In the genomic region with DNA sequence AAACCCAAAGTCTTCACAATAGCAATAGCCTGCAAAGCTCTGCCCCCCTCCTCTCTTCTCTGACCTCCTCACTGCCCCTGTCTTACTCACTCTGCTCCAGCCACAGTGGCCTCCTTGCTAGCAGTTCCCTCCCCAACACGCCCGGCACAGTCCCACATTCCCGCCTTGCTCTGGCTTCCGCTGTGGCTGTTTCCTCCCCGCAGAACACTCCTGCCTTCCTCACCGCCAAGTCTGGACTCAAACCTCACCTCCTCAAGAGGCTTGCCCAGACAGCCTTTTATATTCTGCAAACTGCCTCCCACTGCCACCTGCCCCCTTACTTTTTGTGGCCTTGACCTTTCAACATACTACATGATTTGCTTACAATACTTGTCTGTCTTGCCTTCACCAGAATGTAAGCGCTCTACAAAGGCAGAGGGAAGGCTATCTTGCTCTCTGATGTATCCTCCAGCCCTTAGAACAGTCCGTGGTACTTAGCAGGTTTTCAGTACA, we compare ENCODE assay signal across 8 cellular contexts. TPM values are rescaled to one million over a fixed set of nuclear protein-coding genes. Genes with fewer than 3 reads are reported as not detected.
A peak's percentile ranks its signal among the peaks of the same experiment; 100 is the strongest.
DNase-seq lines count a peak whose midpoint lies in the region; ATAC-seq, FAIRE-seq and TF ChIP-seq lines count a peak whose summit lies in the region.

No MANE protein-coding gene starts in this region.

- peak overlapping the region; percentile 80 for H3K4me3 Mint-ChIP-seq in activated CD4-positive, alpha-beta T cell treated with anti-CD3 and anti-CD28 coated beads, Interleukin-2, amount 10 ng/mL, durations not matched to agents 24 days and 14 days
- peak overlapping the region; percentile 91 for H3K4me3 Mint-ChIP-seq in activated T-helper 1 cell treated with anti-CD3 and anti-CD28 coated beads, Interleukin-12 subunit alpha, Interleukin-12 subunit beta, Interleukin-2, Interleukin-4 antibody, amounts not matched to agents 30 ng/mL and 10 ng/mL and 1 ng/mL, durations not matched to agents 14 hours and 24 hours and 36 hours

- no peaks in the 10 kb centered on the region for H3K27me3 Mint-ChIP-seq in activated CD4-positive, alpha-beta T cell treated with anti-CD3 and anti-CD28 coated beads, Interleukin-2, amount 10 ng/mL, durations not matched to agents 24 days and 14 days
- H3K27me3 Mint-ChIP-seq in activated T-helper 1 cell treated with anti-CD3 and anti-CD28 coated beads, Interleukin-12 subunit alpha, Interleukin-12 subunit beta, Interleukin-2, Interleukin-4 antibody, amounts not matched to agents 30 ng/mL and 10 ng/mL and 1 ng/mL, durations not matched to agents 14 hours and 24 hours and 36 hours (ENCODE audit: insufficient read depth): no peaks in the 10 kb centered on the region

- TF ChIP-seq CTCF in pancreas (IDR thresholded peaks at IDR 0.05): no peak

- WGBS in pancreas, 2 donors: 49 to 52% methylated on average over 8 of the region's 8 CpGs

- peak overlapping the region in 3 of 4 donors; percentile 39 to 81 (median 75) for H3K27ac ChIP-seq in pancreas

- FAIRE-seq in pancreas (lab: Jason Lieb, UNC): no peak

- H3K4me3 ChIP-seq in pancreas: peak overlapping the region; percentile 70 to 95 (median 84)

- ATAC-seq in HG03565 (IDR thresholded peaks at IDR 0.05; ENCODE audit: unreplicated experiment) (peak; percentile 16), pancreas (peak; percentile 9 to 28 (median 18)), GM18505 (IDR thresholded peaks at IDR 0.05; ENCODE audit: unreplicated experiment) (no peak)

- peaks cover 41% of the 10 kb centered on the region for H3K4me1 Mint-ChIP-seq in activated CD4-positive, alpha-beta T cell treated with anti-CD3 and anti-CD28 coated beads, Interleukin-2, amount 10 ng/mL, durations not matched to agents 24 days and 14 days
- H3K4me1 Mint-ChIP-seq in activated T-helper 1 cell treated with anti-CD3 and anti-CD28 coated beads, Interleukin-12 subunit alpha, Interleukin-12 subunit beta, Interleukin-2, Interleukin-4 antibody, amounts not matched to agents 30 ng/mL and 10 ng/mL and 1 ng/mL, durations not matched to agents 14 hours and 24 hours and 36 hours (ENCODE audit: low read depth): peaks cover 50% of the 10 kb centered on the region

- H3K9me3 Mint-ChIP-seq in activated CD4-positive, alpha-beta T cell treated with anti-CD3 and anti-CD28 coated beads, Interleukin-2, amount 10 ng/mL, durations not matched to agents 24 days and 14 days: no peaks in the 10 kb centered on the region
- H3K9me3 Mint-ChIP-seq in activated T-helper 1 cell treated with anti-CD3 and anti-CD28 coated beads, Interleukin-12 subunit alpha, Interleukin-12 subunit beta, Interleukin-2, Interleukin-4 antibody, amounts not matched to agents 30 ng/mL and 10 ng/mL and 1 ng/mL, durations not matched to agents 14 hours and 24 hours and 36 hours: no peaks in the 10 kb centered on the region

- H3K36me3 Mint-ChIP-seq in activated CD4-positive, alpha-beta T cell treated with anti-CD3 and anti-CD28 coated beads, Interleukin-2, amount 10 ng/mL, durations not matched to agents 24 days and 14 days (ENCODE audit: low read depth): peaks cover 31% of the 10 kb centered on the region
- H3K36me3 Mint-ChIP-seq in activated T-helper 1 cell treated with anti-CD3 and anti-CD28 coated beads, Interleukin-12 subunit alpha, Interleukin-12 subunit beta, Interleukin-2, Interleukin-4 antibody, amounts not matched to agents 30 ng/mL and 10 ng/mL and 1 ng/mL, durations not matched to agents 14 hours and 24 hours and 36 hours (ENCODE audit: low read depth): peaks cover 27% of the 10 kb centered on the region

- no peaks in the 10 kb centered on the region for H3K36me3 ChIP-seq in pancreas

- no peaks in the 10 kb centered on the region for H3K27me3 ChIP-seq in pancreas

- H3K27ac Mint-ChIP-seq in activated CD4-positive, alpha-beta T cell treated with anti-CD3 and anti-CD28 coated beads, Interleukin-2, amount 10 ng/mL, durations not matched to agents 24 days and 14 days: peak overlapping the region; percentile 84
- peak overlapping the region; percentile 92 for H3K27ac Mint-ChIP-seq in activated T-helper 1 cell treated with anti-CD3 and anti-CD28 coated beads, Interleukin-12 subunit alpha, Interleukin-12 subunit beta, Interleukin-2, Interleukin-4 antibody, amounts not matched to agents 30 ng/mL and 10 ng/mL and 1 ng/mL, durations not matched to agents 14 hours and 24 hours and 36 hours

- intact Hi-C loops in activated CD4-positive, alpha-beta T cell treated with anti-CD3 and anti-CD28 coated beads, Interleukin-2, amount 10 ng/mL, durations not matched to agents 24 days and 14 days (cut with micrococcal nuclease): loop anchor here (1.0 kb wide), 4 partner anchors 12 to 49 kb away; partner anchors contain the start of genes COX5A and SCAMP2
- intact Hi-C loops in activated T-helper 1 cell treated with anti-CD3 and anti-CD28 coated beads, Interleukin-12 subunit alpha, Interleukin-12 subunit beta, Interleukin-2, Interleukin-4 antibody, amounts not matched to agents 30 ng/mL and 10 ng/mL and 1 ng/mL, durations not matched to agents 14 hours and 24 hours and 36 hours (cut with micrococcal nuclease): loop anchor here (1.0 kb wide), 1 partner anchor 16 kb away; the partner anchor contains the start of gene SCAMP2
- intact Hi-C loops in head of caudate nucleus (cut with DNase I): no loop called here
- intact Hi-C loops in pancreas (cut with DNase I): no loop called here

- DNase-seq in activated CD4-positive, alpha-beta T cell treated with anti-CD3 and anti-CD28 coated beads, Interleukin-2, amount 10 ng/mL, durations not matched to agents 24 days and 14 days: peak; percentile 80
- DNase-seq in activated CD4-positive, alpha-beta T cell treated with anti-CD3 and anti-CD28 coated beads for 1 hour: no peak
- no peak for DNase-seq in activated T-helper 1 cell treated with anti-CD3 and anti-CD28 coated beads, Interleukin-12 subunit alpha, Interleukin-12 subunit beta, Interleukin-2, Interleukin-4 antibody, amounts not matched to agents 30 ng/mL and 10 ng/mL and 1 ng/mL, durations not matched to agents 14 hours and 24 hours and 36 hours (ENCODE audit: low spot score)
- peak; percentile 28 to 82 (median 62) for DNase-seq in head of caudate nucleus
- DNase-seq in pancreas: peak in 1 of 6 donors; percentile 23
- DNase-seq in DMS 273 treated with DMSO at 0.1 percent for 48 hours (lab: John Stamatoyannopoulos, UW): no peak

- peaks cover 0 to 23% (median 4%) of the 10 kb centered on the region in 3 donors for H3K4me1 ChIP-seq in pancreas

- TF ChIP-seq POLR2A in GM18505 (IDR thresholded peaks at IDR 0.05; ENCODE audit: borderline replicate concordance, extremely low read depth, insufficient read depth, insufficient read length): no peak

- H3K9me3 ChIP-seq in pancreas: no peaks in the 10 kb centered on the region

RNA-seq across cellular contexts. Expression of gene MPI, which starts 0.4 kb away (rescaled TPM):
- 63.9 and 64.4 TPM in 2 replicates for total RNA-seq in activated CD4-positive, alpha-beta T cell treated with anti-CD3 and anti-CD28 coated beads, Interleukin-2, amount 10 ng/mL, durations not matched to agents 24 days and 14 days
- 57.7 and 62.8 TPM in 2 replicates for total RNA-seq in activated T-helper 1 cell treated with anti-CD3 and anti-CD28 coated beads, Interleukin-12 subunit alpha, Interleukin-12 subunit beta, Interleukin-2, Interleukin-4 antibody, amounts not matched to agents 30 ng/mL and 10 ng/mL and 1 ng/mL, durations not matched to agents 14 hours and 24 hours and 36 hours
- 10 to 100 TPM; 14.5 to 23.2 (median 22.3) TPM for total RNA-seq in pancreas
- 10 to 100 TPM; 15.9 to 19.1 TPM for polyA plus RNA-seq in pancreas

RNA-seq across cellular contexts. Expression of gene SCAMP2, which starts 16.3 kb away (rescaled TPM):
- 89.4 and 94.8 TPM in 2 replicates for total RNA-seq in activated CD4-positive, alpha-beta T cell treated with anti-CD3 and anti-CD28 coated beads, Interleukin-2, amount 10 ng/mL, durations not matched to agents 24 days and 14 days
- total RNA-seq in activated T-helper 1 cell treated with anti-CD3 and anti-CD28 coated beads, Interleukin-12 subunit alpha, Interleukin-12 subunit beta, Interleukin-2, Interleukin-4 antibody, amounts not matched to agents 30 ng/mL and 10 ng/mL and 1 ng/mL, durations not matched to agents 14 hours and 24 hours and 36 hours: 93.7 and 103 TPM in 2 replicates
- total RNA-seq in pancreas: 10 to 100 TPM; 33.3 to 49.0 (median 34.3) TPM
- 10 to 100 TPM; 21.4 to 31.7 TPM for polyA plus RNA-seq in pancreas

RNA-seq across cellular contexts. Expression of gene FAM219B, which starts 17.2 kb away (rescaled TPM):
- total RNA-seq in activated CD4-positive, alpha-beta T cell treated with anti-CD3 and anti-CD28 coated beads, Interleukin-2, amount 10 ng/mL, durations not matched to agents 24 days and 14 days: 68.0 and 82.0 TPM in 2 replicates
- 72.6 and 73.2 TPM in 2 replicates for total RNA-seq in activated T-helper 1 cell treated with anti-CD3 and anti-CD28 coated beads, Interleukin-12 subunit alpha, Interleukin-12 subunit beta, Interleukin-2, Interleukin-4 antibody, amounts not matched to agents 30 ng/mL and 10 ng/mL and 1 ng/mL, durations not matched to agents 14 hours and 24 hours and 36 hours
- total RNA-seq in pancreas: 10 to 100 TPM; 18.2 to 33.8 (median 21.2) TPM
- 10 to 100 TPM; 19.3 to 27.6 TPM for polyA plus RNA-seq in pancreas

RNA-seq across cellular contexts. Expression of gene ULK3, which starts 46.5 kb away (rescaled TPM):
- 52.6 and 57.3 TPM in 2 replicates for total RNA-seq in activated CD4-positive, alpha-beta T cell treated with anti-CD3 and anti-CD28 coated beads, Interleukin-2, amount 10 ng/mL, durations not matched to agents 24 days and 14 days
- total RNA-seq in activated T-helper 1 cell treated with anti-CD3 and anti-CD28 coated beads, Interleukin-12 subunit alpha, Interleukin-12 subunit beta, Interleukin-2, Interleukin-4 antibody, amounts not matched to agents 30 ng/mL and 10 ng/mL and 1 ng/mL, durations not matched to agents 14 hours and 24 hours and 36 hours: 52.1 and 52.4 TPM in 2 replicates
- total RNA-seq in pancreas: 10 to 100 TPM; 15.0 to 30.8 (median 19.6) TPM
- 10 to 100 TPM; 60.4 to 83.5 TPM for polyA plus RNA-seq in pancreas

RNA-seq across cellular contexts. Expression of gene COX5A, which starts 48.4 kb away (rescaled TPM):
- 314 and 317 TPM in 2 replicates for total RNA-seq in activated CD4-positive, alpha-beta T cell treated with anti-CD3 and anti-CD28 coated beads, Interleukin-2, amount 10 ng/mL, durations not matched to agents 24 days and 14 days
- total RNA-seq in activated T-helper 1 cell treated with anti-CD3 and anti-CD28 coated beads, Interleukin-12 subunit alpha, Interleukin-12 subunit beta, Interleukin-2, Interleukin-4 antibody, amounts not matched to agents 30 ng/mL and 10 ng/mL and 1 ng/mL, durations not matched to agents 14 hours and 24 hours and 36 hours: 273 and 290 TPM in 2 replicates
- total RNA-seq in pancreas: 100 to 1,000 TPM in 2 of 6 donors, 10 to 100 TPM in 4; 76.4 to 127 (median 80.5) TPM
- polyA plus RNA-seq in pancreas: 100 to 1,000 TPM; 103 to 107 TPM

Comparison
In these comparisons a context has a peak if more than half of its experiments do, and no peak if none do; other contexts are left out.
1. DNase-seq: peak in activated CD4-positive, alpha-beta T cell treated with anti-CD3 and anti-CD28 coated beads, Interleukin-2, amount 10 ng/mL, durations not matched to agents 24 days and 14 days (single experiment) and head of caudate nucleus (42 of 42); none in activated CD4-positive, alpha-beta T cell treated with anti-CD3 and anti-CD28 coated beads for 1 hour (single experiment), activated T-helper 1 cell treated with anti-CD3 and anti-CD28 coated beads, Interleukin-12 subunit alpha, Interleukin-12 subunit beta, Interleukin-2, Interleukin-4 antibody, amounts not matched to agents 30 ng/mL and 10 ng/mL and 1 ng/mL, durations not matched to agents 14 hours and 24 hours and 36 hours (single experiment) and DMS 273 treated with DMSO at 0.1 percent for 48 hours (single experiment).
2. intact Hi-C loops: an anchor here in activated CD4-positive, alpha-beta T cell treated with anti-CD3 and anti-CD28 coated beads, Interleukin-2, amount 10 ng/mL, durations not matched to agents 24 days and 14 days (1.0 kb wide) and activated T-helper 1 cell treated with anti-CD3 and anti-CD28 coated beads, Interleukin-12 subunit alpha, Interleukin-12 subunit beta, Interleukin-2, Interleukin-4 antibody, amounts not matched to agents 30 ng/mL and 10 ng/mL and 1 ng/mL, durations not matched to agents 14 hours and 24 hours and 36 hours (1.0 kb wide); none called in head of caudate nucleus and pancreas.